Comparison of ENCODE assay signal across 8 cellular contexts in the genomic region with DNA sequence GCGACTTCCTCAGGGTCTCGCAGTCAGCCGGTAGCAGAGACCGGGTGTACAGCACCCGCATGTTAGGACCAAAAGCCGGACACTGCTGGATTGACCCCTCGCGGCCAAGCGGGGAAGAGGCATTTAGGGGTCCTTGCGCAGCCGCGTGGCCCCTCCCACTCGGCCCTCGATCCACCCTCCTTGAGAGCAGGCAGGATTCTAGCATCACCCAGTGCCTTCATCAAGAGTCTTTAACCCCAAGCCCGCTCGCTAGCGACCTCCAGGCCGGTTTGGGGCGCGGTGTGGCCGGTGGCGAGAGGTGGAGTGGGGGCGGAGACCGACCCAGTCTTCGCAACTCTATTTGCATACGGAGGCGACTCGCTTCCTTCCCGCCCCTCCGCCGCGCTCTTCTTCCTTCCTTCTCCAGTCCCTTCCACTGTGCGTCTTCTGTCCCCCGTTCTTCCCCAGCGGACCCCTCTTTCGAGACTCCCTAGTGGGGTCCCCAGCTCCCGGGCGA. TPM values are rescaled to one million over a fixed set of nuclear protein-coding genes. Genes with fewer than 3 reads are reported as not detected.
DNase-seq lines count a peak whose midpoint lies in the region; ATAC-seq and TF ChIP-seq lines count a peak whose summit lies in the region.

A gene with protein sequence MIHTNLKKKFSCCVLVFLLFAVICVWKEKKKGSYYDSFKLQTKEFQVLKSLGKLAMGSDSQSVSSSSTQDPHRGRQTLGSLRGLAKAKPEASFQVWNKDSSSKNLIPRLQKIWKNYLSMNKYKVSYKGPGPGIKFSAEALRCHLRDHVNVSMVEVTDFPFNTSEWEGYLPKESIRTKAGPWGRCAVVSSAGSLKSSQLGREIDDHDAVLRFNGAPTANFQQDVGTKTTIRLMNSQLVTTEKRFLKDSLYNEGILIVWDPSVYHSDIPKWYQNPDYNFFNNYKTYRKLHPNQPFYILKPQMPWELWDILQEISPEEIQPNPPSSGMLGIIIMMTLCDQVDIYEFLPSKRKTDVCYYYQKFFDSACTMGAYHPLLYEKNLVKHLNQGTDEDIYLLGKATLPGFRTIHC (plus strand): TSS at position 384 of the 496 bp plus-strand sequence. CDS start 112,178 bp downstream, outside the sequence.

- intact Hi-C loops in CD14-positive monocyte (cut with micrococcal nuclease) (no loop called here), adrenal gland (cut with DNase I) (no loop called here), left ventricle myocardium superior (cut with micrococcal nuclease) (no loop called here), prostate gland (cut with DNase I) (loop anchor here (5.0 kb wide), 1 partner anchor 47 kb away; no protein-coding TSS in a partner anchor), uterus (cut with DNase I; ENCODE audit: low total_unique reads) (no loop called here)

- peaks cover 8 to 13% of the 10 kb centered on the region in 2 donors for H3K36me3 Mint-ChIP-seq in CD14-positive monocyte

- 0 to 1% (median 1%) methylated on average over 17 to 38 of the region's 38 CpGs for WGBS in adrenal gland, 4 donors
- 1% methylated on average over 38 of the region's 38 CpGs for WGBS in prostate gland

- TF ChIP-seq CTCF in CD14-positive monocyte (IDR thresholded peaks at IDR 0.05) (peak; percentile 25), adrenal gland (IDR thresholded peaks at IDR 0.05) (peak in 4 of 6 experiments; percentile 32 to 48 (median 40)), prostate gland (IDR thresholded peaks at IDR 0.05) (peak in 3 of 4 experiments; percentile 15 to 51 (median 42)), uterus (IDR thresholded peaks at IDR 0.05) (peak in 3 of 4 experiments; percentile 32 to 53 (median 35))

- H3K4me3 Mint-ChIP-seq in CD14-positive monocyte: peak within 1 kb of the TSS; percentile 97 to 98

- no peaks in the 10 kb centered on the region for H3K36me3 ChIP-seq in adrenal gland (replicated peaks in 1 of 2)
- no peaks in the 10 kb centered on the region for H3K36me3 ChIP-seq in prostate gland
- no peaks in the 10 kb centered on the region for H3K36me3 ChIP-seq in uterus

- H3K27me3 ChIP-seq in adrenal gland (no peaks in the 10 kb centered on the region), prostate gland (replicated peaks; ENCODE audit: insufficient read depth) (no peaks in the 10 kb centered on the region), uterus (no peaks in the 10 kb centered on the region)

- H3K4me1 ChIP-seq in adrenal gland (replicated peaks in 1 of 2) (no peaks in the 10 kb centered on the region), prostate gland (replicated peaks) (peaks cover 3% of the 10 kb centered on the region), uterus (no peaks in the 10 kb centered on the region)

- peak; percentile 63 for ATAC-seq in GM19438 (IDR thresholded peaks at IDR 0.05; ENCODE audit: low read depth, unreplicated experiment)
- ATAC-seq in left ventricle myocardium superior: peak; percentile 65

- TF ChIP-seq POLR2A in adrenal gland (IDR thresholded peaks at IDR 0.05) (peak in 1 of 2 donors; percentile 15), prostate gland (IDR thresholded peaks at IDR 0.05) (peak; percentile 75), uterus (IDR thresholded peaks at IDR 0.05) (peak; percentile 40 to 41)

- peak within 1 kb of the TSS; percentile 86 to 91 (median 88) for H3K27ac Mint-ChIP-seq in CD14-positive monocyte

- peaks cover 2 to 8% (median 6%) of the 10 kb centered on the region in 3 donors for H3K27me3 Mint-ChIP-seq in CD14-positive monocyte (ENCODE audit: low read depth in 3 of 3)

- peak within 1 kb of the TSS; percentile 39 to 89 (median 67) for H3K27ac ChIP-seq in adrenal gland
- peak within 1 kb of the TSS; percentile 94 to 96 for H3K27ac ChIP-seq in prostate gland
- peak within 1 kb of the TSS; percentile 80 to 91 for H3K27ac ChIP-seq in uterus

- peaks cover 0 to 4% (median 0%) of the 10 kb centered on the region in 7 donors for H3K9me3 Mint-ChIP-seq in CD14-positive monocyte

- DNase-seq in CD14-positive monocyte (ENCODE audit: low spot score) (peak; percentile 59), HS-5 (ENCODE audit: low read depth) (peak; percentile 10), SW480 (ENCODE audit: low spot score) (peak; percentile 63), adrenal gland (peak; percentile 41 to 81 (median 58)), left ventricle myocardium superior (peak; percentile 85), prostate gland (ENCODE audit: low spot score) (peak; percentile 81), uterus (peak; percentile 60 to 62)

- peak within 1 kb of the TSS in 3 of 4 donors; percentile 28 to 74 (median 33) for H3K4me3 ChIP-seq in adrenal gland
- peak within 1 kb of the TSS; percentile 73 to 92 for H3K4me3 ChIP-seq in prostate gland
- H3K4me3 ChIP-seq in uterus: peak within 1 kb of the TSS; percentile 54 to 57

- H3K9me3 ChIP-seq in adrenal gland (replicated peaks in 1 of 3): no peaks in the 10 kb centered on the region
- no peaks in the 10 kb centered on the region for H3K9me3 ChIP-seq in prostate gland
- no peaks in the 10 kb centered on the region for H3K9me3 ChIP-seq in uterus

- peaks cover 36% of the 10 kb centered on the region for H3K4me1 Mint-ChIP-seq in CD14-positive monocyte

RNA-seq across cellular contexts. Expression of the gene that starts here (rescaled TPM):
- polyA plus RNA-seq in CD14-positive monocyte (10 to 100 TPM; 19.0 to 20.5 TPM), adrenal gland (10 to 100 TPM in 2 of 3 donors, 1 to 10 TPM in 1; 7.2 to 30.9 (median 10.6) TPM)
- total RNA-seq in adrenal gland (10 to 100 TPM; 28.4 to 95.0 (median 60.6) TPM), left ventricle myocardium superior (75.9 TPM), prostate gland (100 to 1,000 TPM; 101 to 225 TPM), uterus (100 to 1,000 TPM in 1 of 4 donors, 10 to 100 TPM in 3; 32.6 to 107 (median 57.1) TPM)

Comparison
In these comparisons a context has a peak if more than half of its experiments do, and no peak if none do; other contexts are left out.
1. Peak in every context shown above with its lines: DNase-seq, ATAC-seq, H3K4me3 ChIP-seq and H3K27ac ChIP-seq.
2. DNase-seq: peak in every context shown above with its lines; median percentile 85 in left ventricle myocardium superior; 81 in prostate gland; 63 in SW480; 61 in uterus; 59 in CD14-positive monocyte; 58 in adrenal gland; 10 in HS-5.